ENCODE assay signal across 8 cellular contexts in genomic region chr12:67269632-67270578, GRCh38. TPM values are rescaled to one million over a fixed set of nuclear protein-coding genes. Genes with fewer than 3 reads are reported as not detected.
DNase-seq lines count a peak whose midpoint lies in the region; ATAC-seq and TF ChIP-seq lines count a peak whose summit lies in the region.

No MANE protein-coding gene starts in this region.

- peak; percentile 9 for ATAC-seq in GM18517 (IDR thresholded peaks at IDR 0.05; ENCODE audit: unreplicated experiment)
- ATAC-seq in HG03095 (IDR thresholded peaks at IDR 0.05; ENCODE audit: unreplicated experiment) = peak; percentile 1
- peak; percentile 2 to 3 for ATAC-seq in naive B cell (ENCODE audit: low read depth in 2 of 2)
- ATAC-seq in stimulated activated naive B cell treated with anti-CD40 and anti-IgM and Interleukin-4, amounts not matched to agents 10 μg/mL and 1 μg/mL and 100 μg/mL, for 72 hours (replicated peaks) = peak; percentile 4 to 12

- no peaks in the 10 kb centered on the region for H3K36me3 ChIP-seq in ACC112 (ENCODE audit: insufficient read depth, low read length)

- peak overlapping the region; percentile 27 for H2AFZ ChIP-seq in ACC112 (ENCODE audit: low read length, unreplicated experiment)

- no peaks in the 10 kb centered on the region for H3K27me3 ChIP-seq in ACC112 (ENCODE audit: insufficient read depth, low read length)

- H3K4me1 ChIP-seq in ACC112 (ENCODE audit: control insufficient read depth, insufficient read depth, low read length, unreplicated experiment) = peaks cover 24% of the 10 kb centered on the region

- TF ChIP-seq CTCF in epithelial cell of proximal tubule (conservative IDR thresholded peaks at IDR 0.05; ENCODE audit: low read depth, low read length) = no peak

- peak overlapping the region; percentile 80 to 98 (median 91) for H3K4me3 Mint-ChIP-seq in naive B cell
- H3K4me3 Mint-ChIP-seq in stimulated activated naive B cell treated with anti-CD40 and anti-IgM and Interleukin-4, amounts not matched to agents 10 μg/mL and 1 μg/mL and 100 μg/mL, for 72 hours = peak overlapping the region; percentile 83 to 87

- H3K4me3 ChIP-seq in ACC112 (ENCODE audit: low read depth, low read length) (peak overlapping the region; percentile 83), epithelial cell of proximal tubule (ENCODE audit: low read depth, low read length) (peak overlapping the region; percentile 95)

- no peaks in the 10 kb centered on the region for H3K27me3 Mint-ChIP-seq in naive B cell
- no peaks in the 10 kb centered on the region for H3K27me3 Mint-ChIP-seq in stimulated activated naive B cell treated with anti-CD40 and anti-IgM and Interleukin-4, amounts not matched to agents 10 μg/mL and 1 μg/mL and 100 μg/mL, for 72 hours

- H3K79me2 ChIP-seq in ACC112 (ENCODE audit: control insufficient read depth, insufficient read depth, low read length, unreplicated experiment) = peaks cover 54% of the 10 kb centered on the region

- H3K9me3 Mint-ChIP-seq in naive B cell = no peaks in the 10 kb centered on the region
- peaks cover 0 to 4% of the 10 kb centered on the region in 2 donors for H3K9me3 Mint-ChIP-seq in stimulated activated naive B cell treated with anti-CD40 and anti-IgM and Interleukin-4, amounts not matched to agents 10 μg/mL and 1 μg/mL and 100 μg/mL, for 72 hours

- peaks cover 37 to 46% (median 46%) of the 10 kb centered on the region in 3 donors for H3K4me1 Mint-ChIP-seq in naive B cell
- peaks cover 16 to 35% of the 10 kb centered on the region in 2 donors for H3K4me1 Mint-ChIP-seq in stimulated activated naive B cell treated with anti-CD40 and anti-IgM and Interleukin-4, amounts not matched to agents 10 μg/mL and 1 μg/mL and 100 μg/mL, for 72 hours

- DNase-seq in NCI-H526 treated with DMSO at 0.1 percent for 48 hours (lab: John Stamatoyannopoulos, UW) (peak; percentile 60), epithelial cell of proximal tubule (ENCODE audit: low read depth) (no peak), naive B cell (peak; percentile 52)
- peak; percentile 79 for DNase-seq in activated CD8-positive, alpha-beta memory T cell treated with anti-CD3 and anti-CD28 coated beads, Interleukin-2, amount 50 U/mL, for 48 hours
- peak; percentile 44 for DNase-seq in stimulated activated naive B cell treated with anti-CD40 and anti-IgM and Interleukin-4, amounts not matched to agents 10 μg/mL and 1 μg/mL and 100 μg/mL, for 72 hours

- H3K27ac Mint-ChIP-seq in naive B cell = peak overlapping the region; percentile 95 to 99 (median 98)
- peak overlapping the region; percentile 99 for H3K27ac Mint-ChIP-seq in stimulated activated naive B cell treated with anti-CD40 and anti-IgM and Interleukin-4, amounts not matched to agents 10 μg/mL and 1 μg/mL and 100 μg/mL, for 72 hours

- peak overlapping the region; percentile 96 for H3K27ac ChIP-seq in ACC112 (ENCODE audit: low read depth, low read length)

- no peaks in the 10 kb centered on the region for H3K36me3 Mint-ChIP-seq in naive B cell
- H3K36me3 Mint-ChIP-seq in stimulated activated naive B cell treated with anti-CD40 and anti-IgM and Interleukin-4, amounts not matched to agents 10 μg/mL and 1 μg/mL and 100 μg/mL, for 72 hours = peaks cover 6 to 14% of the 10 kb centered on the region in 2 donors

RNA-seq across cellular contexts. Expression of gene CAND1, which starts 0.7 kb away (rescaled TPM):
- total RNA-seq in epithelial cell of proximal tubule = 60.5 and 63.5 TPM in 2 replicates
- 10 to 100 TPM; 47.9 to 72.0 (median 59.0) TPM for polyA plus RNA-seq in naive B cell (ENCODE audit: low read depth in 6 of 6)
